Comparison of ENCODE assay signal across 9 cellular contexts in the genomic region with DNA sequence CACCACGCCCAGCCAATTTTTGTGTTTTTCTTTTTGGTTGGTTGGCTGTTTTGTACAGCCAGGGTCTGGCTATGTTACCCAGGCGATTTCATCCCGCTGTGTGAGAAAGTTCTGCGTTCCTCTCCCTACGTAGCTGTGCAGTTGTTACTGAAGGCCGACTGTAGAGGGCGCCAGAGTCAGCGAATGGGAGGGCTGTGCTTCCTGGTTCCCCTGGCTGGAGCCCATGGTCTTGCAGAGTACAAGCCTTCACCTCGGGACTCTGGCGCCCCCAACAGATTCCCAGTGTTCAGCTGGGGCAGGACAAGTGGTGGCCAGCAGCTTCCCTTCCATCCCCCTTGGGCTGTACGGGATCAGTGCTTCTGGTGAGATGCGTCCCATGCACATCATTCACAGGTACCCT. TPM values are rescaled to one million over a fixed set of nuclear protein-coding genes. Genes with fewer than 3 reads are reported as not detected.
DNase-seq lines count a peak whose midpoint lies in the region; ATAC-seq lines count a peak whose summit lies in the region.
"Had no signal": no experiment of that assay in that cellular context is flagged by ENCODE, and none has a peak within 500 bp of the region (broad histone marks: within the 10 kb centered on the region; RNA-seq: fewer than 3 reads in every experiment).

No MANE protein-coding gene starts in this region.

- no peak for ATAC-seq in activated naive CD8-positive, alpha-beta T cell treated with anti-CD3 and anti-CD28 coated beads, Interleukin-2, amount 10 ng/mL, durations not matched to agents 7 days and 5 days (ENCODE audit: low read depth)
- no peak for ATAC-seq in HG03571 (IDR thresholded peaks at IDR 0.05; ENCODE audit: unreplicated experiment)
- ATAC-seq in GM21825 (IDR thresholded peaks at IDR 0.05; ENCODE audit: unreplicated experiment), result no peak

- POLR2A ChIA-PET in activated naive CD8-positive, alpha-beta T cell treated with anti-CD3 and anti-CD28 coated beads, Interleukin-2, amount 10 ng/mL, durations not matched to agents 7 days and 5 days (lab: Charles Lee), result no interaction called here

- no peaks in the 10 kb centered on the region for H3K27me3 Mint-ChIP-seq in activated naive CD8-positive, alpha-beta T cell treated with anti-CD3 and anti-CD28 coated beads, Interleukin-2, amount 10 ng/mL, durations not matched to agents 7 days and 5 days

- H3K36me3 Mint-ChIP-seq in activated naive CD8-positive, alpha-beta T cell treated with anti-CD3 and anti-CD28 coated beads, Interleukin-2, amount 10 ng/mL, durations not matched to agents 7 days and 5 days, result no peaks in the 10 kb centered on the region

- H3K4me1 Mint-ChIP-seq in activated naive CD8-positive, alpha-beta T cell treated with anti-CD3 and anti-CD28 coated beads, Interleukin-2, amount 10 ng/mL, durations not matched to agents 7 days and 5 days, result no peaks in the 10 kb centered on the region

- H3K27ac Mint-ChIP-seq in activated naive CD8-positive, alpha-beta T cell treated with anti-CD3 and anti-CD28 coated beads, Interleukin-2, amount 10 ng/mL, durations not matched to agents 7 days and 5 days, result no peak overlapping the region

- H3K4me3 Mint-ChIP-seq in activated naive CD8-positive, alpha-beta T cell treated with anti-CD3 and anti-CD28 coated beads, Interleukin-2, amount 10 ng/mL, durations not matched to agents 7 days and 5 days, result no peak overlapping the region
- H3K4me3 Mint-ChIP-seq: activated T-cell treated with anti-CD3 and anti-CD28 coated beads, Interleukin-2, amount 50 U/mL, for 4 hours had no signal

- DNase-seq in activated effector memory CD4-positive, alpha-beta T cell treated with anti-CD3 and anti-CD28 coated beads, Interleukin-2, amount 50 U/mL, for 16 hours, result peak; percentile 71
- no peak for DNase-seq in activated effector memory CD4-positive, alpha-beta T cell treated with Interleukin-2 at 50 U/mL for 16 hours
- DNase-seq in NCI-H1694 (lab: John Stamatoyannopoulos, UW) (peak; percentile 28), ureter (ENCODE audit: low spot score) (no peak)
- peak; percentile 40 for DNase-seq in activated naive CD8-positive, alpha-beta T cell treated with anti-CD3 and anti-CD28 coated beads, Interleukin-2, amount 10 ng/mL, durations not matched to agents 7 days and 5 days
- DNase-seq in stimulated activated CD4-positive, alpha-beta T cell treated with anti-CD3 and anti-CD28 coated beads, TNF-alpha, amount 100 ng/mL, for 48 hours (ENCODE audit: low read depth in 3 of 3), result peak in 2 of 3 donors; percentile 23 to 40
- DNase-seq: activated T-cell treated with anti-CD3 and anti-CD28 coated beads, Interleukin-2, amount 50 U/mL, for 4 hours had no signal

- H3K9me3 Mint-ChIP-seq in activated naive CD8-positive, alpha-beta T cell treated with anti-CD3 and anti-CD28 coated beads, Interleukin-2, amount 10 ng/mL, durations not matched to agents 7 days and 5 days, result no peaks in the 10 kb centered on the region
- H3K9me3 Mint-ChIP-seq: activated T-cell treated with anti-CD3 and anti-CD28 coated beads, Interleukin-2, amount 50 U/mL, for 4 hours had no signal

RNA-seq across cellular contexts. Expression of a gene that starts 5.6 kb away (rescaled TPM):
- not detected for total RNA-seq in activated naive CD8-positive, alpha-beta T cell treated with anti-CD3 and anti-CD28 coated beads, Interleukin-2, amount 10 ng/mL, durations not matched to agents 7 days and 5 days
- not detected for total RNA-seq in ureter
- total RNA-seq: activated T-cell treated with anti-CD3 and anti-CD28 coated beads, Interleukin-2, amount 50 U/mL, for 4 hours had no signal

Comparison
In these comparisons a context has a peak if more than half of its experiments do, and no peak if none do; other contexts are left out.
1. DNase-seq: peak in activated effector memory CD4-positive, alpha-beta T cell treated with anti-CD3 and anti-CD28 coated beads, Interleukin-2, amount 50 U/mL, for 16 hours (single experiment), NCI-H1694 (single experiment), activated naive CD8-positive, alpha-beta T cell treated with anti-CD3 and anti-CD28 coated beads, Interleukin-2, amount 10 ng/mL, durations not matched to agents 7 days and 5 days (single experiment) and stimulated activated CD4-positive, alpha-beta T cell treated with anti-CD3 and anti-CD28 coated beads, TNF-alpha, amount 100 ng/mL, for 48 hours (2 of 3); none in activated effector memory CD4-positive, alpha-beta T cell treated with Interleukin-2 at 50 U/mL for 16 hours (single experiment) and ureter (single experiment).